Comparison of ENCODE assay signal across 8 cellular contexts in genomic region chr5:18749716-18750271, GRCh38.
DNase-seq lines count a peak whose midpoint lies in the region; ATAC-seq, FAIRE-seq and TF ChIP-seq lines count a peak whose summit lies in the region.
"Not testable (repeated sequence)": the region's sequence is repeated elsewhere in the genome, so short reads cannot be mapped to it uniquely, and the experiment has no call there.

No MANE protein-coding gene starts in this region.

- not testable (repeated sequence) for DNase-seq in HTR-8/SVneo (ENCODE audit: insufficient read length, low spot score)
- peak; percentile 51 for DNase-seq in activated CD8-positive, alpha-beta T cell treated with anti-CD3 and anti-CD28 coated beads for 36 hours
- peak; percentile 13 for DNase-seq in stimulated activated CD4-positive, alpha-beta T cell treated with anti-CD3 and anti-CD28 coated beads, Interleukin-1b, Interleukin-23, amount 100 ng/mL, for 48 hours

- CTCF ChIA-PET in activated CD8-positive, alpha-beta T cell treated with anti-CD3 and anti-CD28 coated beads for 36 hours (lab: Charles Lee), result not testable (repeated sequence)

- peaks cover 15% of the 10 kb centered on the region for H3K9me3 Mint-ChIP-seq in activated CD8-positive, alpha-beta T cell treated with anti-CD3 and anti-CD28 coated beads for 36 hours

- intact Hi-C loops in activated CD8-positive, alpha-beta T cell treated with anti-CD3 and anti-CD28 coated beads for 36 hours (cut with micrococcal nuclease), result loop anchor here (5.0 kb wide), 1 partner anchor 52 kb away; no protein-coding TSS in a partner anchor

- ATAC-seq in GM18502 (IDR thresholded peaks at IDR 0.05; ENCODE audit: poor library complexity, unreplicated experiment), result peak; percentile 35
- peak; percentile 41 for ATAC-seq in GM19351 (IDR thresholded peaks at IDR 0.05; ENCODE audit: unreplicated experiment)
- ATAC-seq in GM21576 (IDR thresholded peaks at IDR 0.05; ENCODE audit: unreplicated experiment), result peak; percentile 18
- ATAC-seq in HG02870 (IDR thresholded peaks at IDR 0.05; ENCODE audit: unreplicated experiment), result peak; percentile 62
- peak; percentile 14 for ATAC-seq in HG03175 (IDR thresholded peaks at IDR 0.05; ENCODE audit: unreplicated experiment)
- ATAC-seq in activated CD8-positive, alpha-beta T cell treated with anti-CD3 and anti-CD28 coated beads for 36 hours, result peak; percentile 34

- not testable (repeated sequence) for TF ChIP-seq CTCF in activated CD8-positive, alpha-beta T cell treated with anti-CD3 and anti-CD28 coated beads for 36 hours (IDR thresholded peaks at IDR 0.05)

- not testable (repeated sequence) for H3K36me3 Mint-ChIP-seq in activated CD8-positive, alpha-beta T cell treated with anti-CD3 and anti-CD28 coated beads for 36 hours (ENCODE audit: low read depth)

- H3K27ac Mint-ChIP-seq in activated CD8-positive, alpha-beta T cell treated with anti-CD3 and anti-CD28 coated beads for 36 hours, result not testable (repeated sequence)

- not testable (repeated sequence) for H3K27me3 Mint-ChIP-seq in activated CD8-positive, alpha-beta T cell treated with anti-CD3 and anti-CD28 coated beads for 36 hours

- FAIRE-seq in HTR-8/SVneo (lab: Jason Lieb, UNC), result peak; percentile 4

- not testable (repeated sequence) for H3K4me3 Mint-ChIP-seq in activated CD8-positive, alpha-beta T cell treated with anti-CD3 and anti-CD28 coated beads for 36 hours

- POLR2A ChIA-PET in activated CD8-positive, alpha-beta T cell treated with anti-CD3 and anti-CD28 coated beads for 36 hours (lab: Charles Lee), result interaction anchor here (0.6 kb wide), 1 partner anchor 131 kb away, joined by 3 read pairs; no protein-coding TSS in a partner anchor

- H3K4me1 Mint-ChIP-seq in activated CD8-positive, alpha-beta T cell treated with anti-CD3 and anti-CD28 coated beads for 36 hours (ENCODE audit: low read depth), result peaks cover 43% of the 10 kb centered on the region
